Comparison of ENCODE assay signal across 30 cellular contexts in genomic region chr3:124764746-124765145, GRCh38. TPM values are rescaled to one million over a fixed set of nuclear protein-coding genes. Genes with fewer than 3 reads are reported as not detected.
A peak's percentile ranks its signal among the peaks of the same experiment; 100 is the strongest.
DNase-seq lines count a peak whose midpoint lies in the region; ATAC-seq and TF ChIP-seq lines count a peak whose summit lies in the region.
"Had no signal": no experiment of that assay in that cellular context is flagged by ENCODE, and none has a peak within 500 bp of the region (broad histone marks: within the 10 kb centered on the region; RNA-seq: fewer than 3 reads in every experiment).

No MANE protein-coding gene starts in this region.

- POLR2A ChIA-PET in A673 (lab: Charles Lee; ENCODE audit: low non-redundant PET): no interaction called here

- H3K4me3 ChIP-seq in A673 (ENCODE audit: low read depth, low read length, poor library complexity, severe bottlenecking): no peak overlapping the region
- no peak overlapping the region for H3K4me3 ChIP-seq in KMS-11 (IDR thresholded peaks at IDR 0.05; ENCODE audit: insufficient read depth, low read depth, low read length)
- H3K4me3 ChIP-seq: A549, HAP-1, heart right ventricle, tibial nerve had no signal

- no peaks in the 10 kb centered on the region for H3K36me3 Mint-ChIP-seq in stimulated activated memory B cell treated with anti-CD40 and anti-IgM and Interleukin-4, amounts not matched to agents 10 μg/mL and 1 μg/mL and 100 μg/mL, for 72 hours
- H3K36me3 Mint-ChIP-seq: memory B cell; naive thymus-derived CD4-positive, alpha-beta T cell had no signal

- H3K4me2 ChIP-seq in KMS-11: no peak overlapping the region
- H3K4me2 ChIP-seq: A549 had no signal

- no peaks in the 10 kb centered on the region for H3K27me3 ChIP-seq in A673 (replicated peaks; ENCODE audit: insufficient read depth, low read depth, low read length, poor library complexity)
- no peaks in the 10 kb centered on the region for H3K27me3 ChIP-seq in KMS-11 (ENCODE audit: insufficient read depth, low read depth)
- H3K27me3 ChIP-seq: heart right ventricle, tibial nerve had no signal

- no TSS peak for BruUV-seq in A673 (replicated peaks; lab: Mats Ljungman, UMichigan)

- H3K36me3 ChIP-seq in A673 (ENCODE audit: insufficient read depth, low read length, poor library complexity, severe bottlenecking) (peaks cover 42% of the 10 kb centered on the region), KMS-11 (ENCODE audit: insufficient read depth) (no peaks in the 10 kb centered on the region; the same call in 1 of the 2 replicates)

- H3K27ac ChIP-seq in A673 (ENCODE audit: low read depth, low read length, poor library complexity, severe bottlenecking): no peak overlapping the region
- H3K27ac ChIP-seq in KMS-11: peak overlapping the region; percentile 15; the same call in 1 of the 2 replicates
- H3K27ac ChIP-seq: heart right ventricle, VCaP had no signal

- H3K4me1 ChIP-seq in A673 (ENCODE audit: insufficient read depth, low read length, poor library complexity, severe bottlenecking) (peaks cover 14% of the 10 kb centered on the region), KMS-11 (ENCODE audit: low read depth, poor library complexity, severe bottlenecking) (peaks cover 62% of the 10 kb centered on the region)

- CTCF ChIA-PET in A673 (lab: Charles Lee): no interaction called here

- H2AFZ ChIP-seq in KMS-11 (ENCODE audit: low read depth): no peak overlapping the region

- peaks cover 6% of the 10 kb centered on the region for H3K4me1 Mint-ChIP-seq in stimulated activated memory B cell treated with anti-CD40 and anti-IgM and Interleukin-4, amounts not matched to agents 10 μg/mL and 1 μg/mL and 100 μg/mL, for 72 hours

- no peaks in the 10 kb centered on the region for H3K79me2 ChIP-seq in KMS-11 (ENCODE audit: insufficient read depth, low read depth)

- intact Hi-C loops in A673 (cut with micrococcal nuclease; ENCODE audit: unreplicated experiment): loop anchor here (5.0 to 10.0 kb wide), 2 partner anchors 123 to 200 kb away; partner anchors contain the start of gene ITGB5

- H3K4me3 Mint-ChIP-seq in stimulated activated memory B cell treated with anti-CD40 and anti-IgM and Interleukin-4, amounts not matched to agents 10 μg/mL and 1 μg/mL and 100 μg/mL, for 72 hours: no peak overlapping the region
- H3K4me3 Mint-ChIP-seq: activated T-cell treated with anti-CD3 and anti-CD28 coated beads, Interleukin-2, amount 50 U/mL, for 24 hours; B cell; memory B cell; naive thymus-derived CD4-positive, alpha-beta T cell; T-helper 2 cell treated with Interferon-gamma antibody and Interleukin-4, amounts not matched to agents 5 μg/mL and 100 μg/mL, for 36 hours had no signal

- no peak for ATAC-seq in stimulated activated memory B cell treated with anti-CD40 and anti-IgM and Interleukin-4, amounts not matched to agents 10 μg/mL and 1 μg/mL and 100 μg/mL, for 72 hours
- no peak for ATAC-seq in GM21529 (IDR thresholded peaks at IDR 0.05; ENCODE audit: unreplicated experiment)
- ATAC-seq in HG02678 (IDR thresholded peaks at IDR 0.05; ENCODE audit: unreplicated experiment): no peak
- ATAC-seq: A549; heart right ventricle; naive thymus-derived CD4-positive, alpha-beta T cell had no signal

- H3K27me3 Mint-ChIP-seq in stimulated activated memory B cell treated with anti-CD40 and anti-IgM and Interleukin-4, amounts not matched to agents 10 μg/mL and 1 μg/mL and 100 μg/mL, for 72 hours: peaks cover 35% of the 10 kb centered on the region

- H3K9ac ChIP-seq in KMS-11: no peak overlapping the region

- no peaks in the 10 kb centered on the region for H3K9me3 ChIP-seq in A673 (ENCODE audit: low read depth, low read length, poor library complexity, severe bottlenecking)
- H3K9me3 ChIP-seq: A549, HAP-1, heart right ventricle, tibial nerve had no signal

- H3K9me3 Mint-ChIP-seq in stimulated activated memory B cell treated with anti-CD40 and anti-IgM and Interleukin-4, amounts not matched to agents 10 μg/mL and 1 μg/mL and 100 μg/mL, for 72 hours: no peaks in the 10 kb centered on the region
- H3K9me3 Mint-ChIP-seq: activated T-cell treated with anti-CD3 and anti-CD28 coated beads, Interleukin-2, amount 50 U/mL, for 24 hours; memory B cell; naive thymus-derived CD4-positive, alpha-beta T cell; T-helper 2 cell treated with Interferon-gamma antibody and Interleukin-4, amounts not matched to agents 5 μg/mL and 100 μg/mL, for 36 hours had no signal

- H4K20me1 ChIP-seq in KMS-11 (ENCODE audit: insufficient read depth): no peaks in the 10 kb centered on the region

- TF ChIP-seq CTCF in A673 (conservative IDR thresholded peaks at IDR 0.05; ENCODE audit: low read depth, low read length) (no peak), KMS-11 (conservative IDR thresholded peaks at IDR 0.05; ENCODE audit: low read depth, low read length) (no peak)

- no peak overlapping the region for H3K27ac Mint-ChIP-seq in stimulated activated memory B cell treated with anti-CD40 and anti-IgM and Interleukin-4, amounts not matched to agents 10 μg/mL and 1 μg/mL and 100 μg/mL, for 72 hours
- H3K27ac Mint-ChIP-seq: activated T-cell treated with anti-CD3 and anti-CD28 coated beads, Interleukin-2, amount 50 U/mL, for 24 hours; B cell; memory B cell; T-helper 2 cell treated with Interferon-gamma antibody and Interleukin-4, amounts not matched to agents 5 μg/mL and 100 μg/mL, for 36 hours had no signal

- DNase-seq in A673 (ENCODE audit: low spot score) (peak; percentile 44), cerebellum (ENCODE audit: low spot score) (peak; percentile 50), midbrain (lab: John Stamatoyannopoulos, UW) (peak; percentile 26), HuH-7.5 (ENCODE audit: low spot score) (no peak)
- DNase-seq: activated CD4-positive, alpha-beta T cell treated with anti-CD3 and anti-CD28 coated beads for 4 hours; activated gamma-delta T cell treated with Interleukin-2 at 50 U/mL for 16 hours; activated T-cell treated with anti-CD3 and anti-CD28 coated beads, Interleukin-2, amount 50 U/mL, for 24 hours; effector CD8-positive, alpha-beta T cell; heart right ventricle; kidney glomerular epithelial cell; naive thymus-derived CD4-positive, alpha-beta T cell; NCI-H1105; NCI-H1930; NCI-H345; NCI-H82; occipital lobe; small intestine; stimulated activated CD4-positive, alpha-beta T cell treated with anti-CD3 and anti-CD28 coated beads, Interleukin-1b, Interleukin-23, amount 100 ng/mL, for 48 hours; stimulated activated CD8-positive, alpha-beta memory T cell treated with anti-CD3 and anti-CD28 coated beads, Interleukin-4, amount 100 ng/mL, for 48 hours had no signal

RNA-seq across cellular contexts. Expression of gene UMPS, which starts 34.5 kb away (rescaled TPM):
- 100 and 118 TPM in 2 replicates for total RNA-seq in A673 (2021)
- total RNA-seq in cerebellum: 35.1 TPM
